13 cellular contexts compared by ENCODE assay signal in genomic region chr1:151062738-151063371, GRCh38. TPM values are rescaled to one million over a fixed set of nuclear protein-coding genes. Genes with fewer than 3 reads are reported as not detected.
DNase-seq lines count a peak whose midpoint lies in the region; ATAC-seq and TF ChIP-seq lines count a peak whose summit lies in the region.
"Had no signal": no experiment of that assay in that cellular context is flagged by ENCODE, and none has a peak within 500 bp of the region (broad histone marks: within the 10 kb centered on the region; RNA-seq: fewer than 3 reads in every experiment).

No MANE protein-coding gene starts in this region.

- no peak for TF ChIP-seq CTCF in kidney epithelial cell (IDR thresholded peaks at IDR 0.05; ENCODE audit: insufficient read depth, low read length, poor library complexity, severe bottlenecking)
- no peak for TF ChIP-seq CTCF in MM.1S (IDR thresholded peaks at IDR 0.05; ENCODE audit: low read length)

- H3K4me3 Mint-ChIP-seq in immature natural killer cell = no peak overlapping the region
- H3K4me3 Mint-ChIP-seq: activated naive CD4-positive, alpha-beta T cell treated with anti-CD3 and anti-CD28 coated beads, Interleukin-2, amount 50 U/mL, for 24 hours had no signal

- no peaks in the 10 kb centered on the region for H3K9me2 ChIP-seq in MM.1S (replicated peaks; ENCODE audit: insufficient read depth, low read length)

- peaks cover 12 to 22% (median 18%) of the 10 kb centered on the region in 3 donors for H3K27me3 Mint-ChIP-seq in immature natural killer cell (ENCODE audit: low read depth in 3 of 3)
- H3K27me3 Mint-ChIP-seq: activated naive CD4-positive, alpha-beta T cell treated with anti-CD3 and anti-CD28 coated beads, Interleukin-2, amount 50 U/mL, for 24 hours had no signal

- H3K4me3 ChIP-seq in kidney epithelial cell (ENCODE audit: low read depth, low read length) (no peak overlapping the region), MM.1S (ENCODE audit: low read length) (no peak overlapping the region)
- H3K4me3 ChIP-seq: stomach had no signal

- H3K9me3 ChIP-seq in MM.1S (replicated peaks; ENCODE audit: insufficient read depth, low read length) = no peaks in the 10 kb centered on the region
- H3K9me3 ChIP-seq: stomach had no signal

- peak overlapping the region in 2 of 6 donors; percentile 31 to 64 for H3K27ac Mint-ChIP-seq in immature natural killer cell
- H3K27ac Mint-ChIP-seq: activated naive CD4-positive, alpha-beta T cell treated with anti-CD3 and anti-CD28 coated beads, Interleukin-2, amount 50 U/mL, for 24 hours had no signal

- H3K9ac ChIP-seq in MM.1S (ENCODE audit: low read length) = no peak overlapping the region

- peaks cover 10% of the 10 kb centered on the region; the same call in 1 of the 2 replicates for H3F3A ChIP-seq in MM.1S (ENCODE audit: insufficient read depth, low read length)

- H3K4me2 ChIP-seq in MM.1S (ENCODE audit: low read depth, low read length) = no peak overlapping the region

- H3K79me2 ChIP-seq in MM.1S (ENCODE audit: low read length) = peaks cover 20% of the 10 kb centered on the region

- H3K36me3 ChIP-seq in kidney epithelial cell (ENCODE audit: control insufficient read depth, insufficient read depth, low read length) = no peaks in the 10 kb centered on the region
- H3K36me3 ChIP-seq in MM.1S (replicated peaks; ENCODE audit: insufficient read depth, low read length) = no peaks in the 10 kb centered on the region
- H3K36me3 ChIP-seq: stomach had no signal

- H3K36me3 Mint-ChIP-seq in immature natural killer cell = peaks cover 6 to 10% (median 6%) of the 10 kb centered on the region in 3 donors
- H3K36me3 Mint-ChIP-seq: activated naive CD4-positive, alpha-beta T cell treated with anti-CD3 and anti-CD28 coated beads, Interleukin-2, amount 50 U/mL, for 24 hours had no signal

- H3K4me1 Mint-ChIP-seq in immature natural killer cell = peaks cover 20 to 23% of the 10 kb centered on the region in 2 donors

- ATAC-seq in GM18511 (IDR thresholded peaks at IDR 0.05; ENCODE audit: unreplicated experiment) = no peak

- H3K9me3 Mint-ChIP-seq in immature natural killer cell = no peaks in the 10 kb centered on the region
- H3K9me3 Mint-ChIP-seq: activated naive CD4-positive, alpha-beta T cell treated with anti-CD3 and anti-CD28 coated beads, Interleukin-2, amount 50 U/mL, for 24 hours had no signal

- H2AFZ ChIP-seq in MM.1S (ENCODE audit: low read length) = no peak overlapping the region

- H3K27ac ChIP-seq in MM.1S (ENCODE audit: low read length) = no peak overlapping the region

- H3K4me1 ChIP-seq in MM.1S (ENCODE audit: low read length) = peaks cover 8% of the 10 kb centered on the region

- DNase-seq in A172 (ENCODE audit: low spot score) (peak; percentile 94), GM04504 (ENCODE audit: low read depth) (peak; percentile 71), amniotic epithelial cell (ENCODE audit: low read depth) (peak; percentile 96), kidney epithelial cell (ENCODE audit: low read depth) (peak; percentile 69), immature natural killer cell (no peak), MM.1S (no peak)
- DNase-seq in activated CD4-positive, CD25-positive, alpha-beta regulatory T cell treated with anti-CD3 and anti-CD28 coated beads, Interleukin-2, amount 50 U/mL, for 72 hours = no peak
- DNase-seq: Calu3, NCI-H748 treated with DMSO at 0.1 percent for 48 hours, retina, stomach had no signal

- H3K27me3 ChIP-seq in kidney epithelial cell (ENCODE audit: control insufficient read depth, insufficient read depth, low read length) = no peaks in the 10 kb centered on the region
- no peaks in the 10 kb centered on the region for H3K27me3 ChIP-seq in MM.1S (replicated peaks; ENCODE audit: insufficient read depth, low read length)
- H3K27me3 ChIP-seq: stomach had no signal

- H4K20me1 ChIP-seq in MM.1S (ENCODE audit: insufficient read depth, low read length) = no peaks in the 10 kb centered on the region

RNA-seq across cellular contexts. Expression of gene MLLT11, which starts 2.7 kb away (rescaled TPM):
- total RNA-seq in A172 (2014; rRNA removed; shearing (Covaris generic)) = 99.2 and 101 TPM in 2 replicates
- total RNA-seq in kidney epithelial cell = 26.4 and 26.8 TPM in 2 replicates
- polyA plus RNA-seq in immature natural killer cell = 1 to 10 TPM; 4.2 to 7.9 (median 6.0) TPM

RNA-seq across cellular contexts. Expression of gene CDC42SE1, which starts 3.4 kb away (rescaled TPM):
- total RNA-seq in A172 (2014; rRNA removed; shearing (Covaris generic)) = 149 and 150 TPM in 2 replicates
- total RNA-seq in kidney epithelial cell = 114 and 124 TPM in 2 replicates
- polyA plus RNA-seq in immature natural killer cell = 100 to 1,000 TPM; 129 to 177 (median 150) TPM

RNA-seq across cellular contexts. Expression of gene GABPB2, which starts 7.7 kb away (rescaled TPM):
- total RNA-seq in A172 (2014; rRNA removed; shearing (Covaris generic)) = 2.9 and 4.7 TPM in 2 replicates
- 3.7 and 4.7 TPM in 2 replicates for total RNA-seq in kidney epithelial cell
- polyA plus RNA-seq in immature natural killer cell = 10 to 100 TPM in 1 of 3 donors, 1 to 10 TPM in 2; 5.1 to 14.2 (median 5.7) TPM

RNA-seq across cellular contexts. Expression of gene C1orf56, which starts 15.3 kb away (rescaled TPM):
- total RNA-seq in A172 (2014; rRNA removed; shearing (Covaris generic)) = 3.7 and 6.9 TPM in 2 replicates
- total RNA-seq in kidney epithelial cell = 0.71 and 3.0 TPM in 2 replicates
- 1 to 10 TPM; 4.0 to 7.0 (median 4.3) TPM for polyA plus RNA-seq in immature natural killer cell

RNA-seq across cellular contexts. Expression of gene BNIPL, which starts 26.5 kb away (rescaled TPM):
- 0.38 and 0.86 TPM in 2 replicates for total RNA-seq in A172 (2014; rRNA removed; shearing (Covaris generic))
- 0.17 TPM in 1 of 2 replicates, not detected in the other for total RNA-seq in kidney epithelial cell
- under 1 TPM in 1 of 3 donors, not detected in 2; 0.18 TPM for polyA plus RNA-seq in immature natural killer cell

Comparison
In these comparisons a context has a peak if more than half of its experiments do, and no peak if none do; other contexts are left out.
1. DNase-seq: peak in A172 (single experiment), GM04504 (single experiment), amniotic epithelial cell (single experiment) and kidney epithelial cell (single experiment); none in immature natural killer cell (0 of 3), MM.1S (single experiment) and activated CD4-positive, CD25-positive, alpha-beta regulatory T cell treated with anti-CD3 and anti-CD28 coated beads, Interleukin-2, amount 50 U/mL, for 72 hours (single experiment).